ENCODE assay signal across 9 cellular contexts in the genomic region with DNA sequence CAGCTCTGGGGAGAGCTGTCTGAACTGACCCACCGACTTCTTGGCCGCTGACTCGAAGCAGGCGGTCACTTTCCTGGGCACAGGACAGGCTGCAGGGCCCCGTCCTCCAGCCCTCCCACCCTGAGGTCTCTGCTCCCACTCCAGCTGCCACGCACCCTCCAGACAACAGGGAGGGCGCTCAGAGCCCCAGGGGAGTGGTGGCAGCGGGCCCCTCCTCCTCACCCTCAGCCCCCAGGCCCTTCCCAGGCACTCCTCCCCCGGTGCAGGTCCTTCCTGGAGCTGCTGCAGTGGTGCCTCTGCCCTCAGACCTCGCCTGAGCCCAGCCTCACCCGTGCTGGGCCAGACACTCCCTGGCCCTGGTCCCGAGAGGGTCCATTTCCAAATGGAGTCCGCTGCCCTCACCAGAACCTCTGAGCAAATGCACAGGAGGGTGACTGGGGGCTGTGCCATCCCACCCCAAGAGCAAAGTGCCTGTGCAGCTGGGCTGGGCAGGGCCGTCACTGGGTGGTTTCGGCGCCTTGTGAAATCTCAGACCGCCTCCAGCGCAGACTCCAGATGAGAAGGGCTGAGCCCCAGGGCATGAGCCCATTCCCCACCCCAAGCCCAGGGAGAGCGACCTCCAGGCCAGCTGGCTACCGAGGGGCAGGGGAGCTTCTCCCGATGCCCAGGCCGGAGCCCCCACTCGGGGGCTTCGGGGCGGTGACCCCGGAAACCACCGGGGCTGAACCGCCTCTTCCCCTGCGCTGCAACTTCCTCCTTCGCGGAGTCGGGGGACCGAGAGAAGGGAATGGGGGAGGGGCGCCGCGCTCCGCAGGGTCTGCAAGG. TPM values are rescaled to one million over a fixed set of nuclear protein-coding genes. Genes with fewer than 3 reads are reported as not detected.
A peak's percentile ranks its signal among the peaks of the same experiment; 100 is the strongest.
DNase-seq lines count a peak whose midpoint lies in the region; ATAC-seq and TF ChIP-seq lines count a peak whose summit lies in the region.
"Had no signal": no experiment of that assay in that cellular context is flagged by ENCODE, and none has a peak within 500 bp of the region (broad histone marks: within the 10 kb centered on the region; RNA-seq: fewer than 3 reads in every experiment).

No MANE protein-coding gene starts in this region.

- intact Hi-C loops in uterus (cut with DNase I; ENCODE audit: low total_unique reads), result no loop called here

- ATAC-seq in activated CD4-positive, CD25-positive, alpha-beta regulatory T cell treated with anti-CD3 and anti-CD28 coated beads, Interleukin-2, amount 50 U/mL, for 24 hours, result no peak
- ATAC-seq in HG02970 (IDR thresholded peaks at IDR 0.05; ENCODE audit: low FRiP score, unreplicated experiment), result peak; percentile 12

- no peaks in the 10 kb centered on the region for H3K9me3 ChIP-seq in duodenal mucosa (ENCODE audit: control insufficient read depth in 1 of 2, low read length in 2 of 2)
- H3K9me3 ChIP-seq in mucosa of rectum (ENCODE audit: control insufficient read depth in 2 of 2, low read length in 2 of 2), result no peaks in the 10 kb centered on the region
- no peaks in the 10 kb centered on the region for H3K9me3 ChIP-seq in uterus

- no peaks in the 10 kb centered on the region for H3K27me3 ChIP-seq in duodenal mucosa (ENCODE audit: control insufficient read depth in 1 of 2, insufficient read depth in 2 of 2, low read length in 2 of 2)
- H3K27me3 ChIP-seq in mucosa of rectum (ENCODE audit: control insufficient read depth in 2 of 2, insufficient read depth in 2 of 2, low read length in 2 of 2), result no peaks in the 10 kb centered on the region
- no peaks in the 10 kb centered on the region for H3K27me3 ChIP-seq in uterus

- peak overlapping the region; percentile 56 for H3K27ac ChIP-seq in duodenal mucosa (ENCODE audit: low read depth, low read length)
- peak overlapping the region; percentile 74 to 88 for H3K27ac ChIP-seq in mucosa of rectum (ENCODE audit: low read depth in 2 of 2, low read length in 2 of 2)
- H3K27ac ChIP-seq in uterus, result peak overlapping the region; percentile 5 to 15

- DNase-seq in activated CD4-positive, CD25-positive, alpha-beta regulatory T cell treated with anti-CD3 and anti-CD28 coated beads, Interleukin-2, amount 50 U/mL, for 72 hours, result peak; percentile 53
- DNase-seq in RPMI8226 (peak; percentile 48), uterus (no peak), H4 (ENCODE audit: low spot score) (no peak)

- H3K36me3 ChIP-seq in duodenal mucosa (ENCODE audit: control insufficient read depth in 1 of 2, insufficient read depth in 2 of 2, low read length in 2 of 2) (peaks cover 4 to 35% of the 10 kb centered on the region in 2 donors), mucosa of rectum (ENCODE audit: control insufficient read depth in 2 of 2, insufficient read depth in 2 of 2, low read length in 2 of 2) (peaks cover 7 to 10% of the 10 kb centered on the region in 2 donors), uterus (no peaks in the 10 kb centered on the region)

- no peak for TF ChIP-seq POLR2A in uterus (IDR thresholded peaks at IDR 0.05)

- H3K4me1 ChIP-seq in duodenal mucosa (ENCODE audit: control insufficient read depth in 1 of 2, insufficient read depth in 2 of 2, low read length in 2 of 2), result peaks cover 14 to 36% of the 10 kb centered on the region in 2 donors
- peaks cover 12 to 24% of the 10 kb centered on the region in 2 donors for H3K4me1 ChIP-seq in mucosa of rectum (ENCODE audit: control insufficient read depth in 2 of 2, insufficient read depth in 2 of 2, low read length in 2 of 2)
- H3K4me1 ChIP-seq in uterus, result no peaks in the 10 kb centered on the region

- H3K4me3 ChIP-seq in duodenal mucosa (ENCODE audit: low read depth in 1 of 2, low read length in 2 of 2), result peak overlapping the region; percentile 79 to 82
- peak overlapping the region; percentile 78 to 81 for H3K4me3 ChIP-seq in mucosa of rectum (ENCODE audit: low read length in 2 of 2)
- H3K4me3 ChIP-seq in uterus, result peak overlapping the region; percentile 57 to 59

- H3K9ac ChIP-seq in duodenal mucosa (ENCODE audit: low read depth in 1 of 2, low read length in 2 of 2), result peak overlapping the region; percentile 72 to 80
- H3K9ac ChIP-seq in mucosa of rectum (ENCODE audit: low read depth in 1 of 2, low read length in 2 of 2), result peak overlapping the region; percentile 60 to 72

- no peak for TF ChIP-seq CTCF in uterus (IDR thresholded peaks at IDR 0.05)

RNA-seq across cellular contexts. Expression of gene CYBA, which starts 0.7 kb away (rescaled TPM):
- total RNA-seq in uterus, result 10 to 100 TPM; 17.4 to 72.0 (median 38.3) TPM
- total RNA-seq in H4 (2014; rRNA removed; shearing (Covaris generic)), result not detected in 2 replicates

RNA-seq across cellular contexts. Expression of gene IL17C, which starts 11.8 kb away (rescaled TPM):
- not detected for total RNA-seq in uterus
- not detected in 2 replicates for total RNA-seq in H4 (2014; rRNA removed; shearing (Covaris generic))
- total RNA-seq: dermis microvascular lymphatic vessel endothelial cell had no signal

RNA-seq across cellular contexts. Expression of gene MVD, which starts 12.8 kb away (rescaled TPM):
- 10 to 100 TPM in 2 of 4 donors, 1 to 10 TPM in 2; 2.4 to 22.1 (median 15.0) TPM for total RNA-seq in uterus
- total RNA-seq in H4 (2014; rRNA removed; shearing (Covaris generic)), result 28.1 and 41.5 TPM in 2 replicates

RNA-seq across cellular contexts. Expression of gene SNAI3, which starts 36.2 kb away (rescaled TPM):
- total RNA-seq in uterus, result under 1 TPM in 2 of 4 donors, not detected in 2; 0.14 to 0.43 TPM
- 0.27 and 0.62 TPM in 2 replicates for total RNA-seq in H4 (2014; rRNA removed; shearing (Covaris generic))

RNA-seq across cellular contexts. Expression of gene RNF166, which starts 56.1 kb away (rescaled TPM):
- total RNA-seq in uterus, result 10 to 100 TPM; 14.2 to 33.2 (median 20.0) TPM
- 16.0 and 30.4 TPM in 2 replicates for total RNA-seq in H4 (2014; rRNA removed; shearing (Covaris generic))

Comparison
In these comparisons a context has a peak if more than half of its experiments do, and no peak if none do; other contexts are left out.
1. DNase-seq: peak in activated CD4-positive, CD25-positive, alpha-beta regulatory T cell treated with anti-CD3 and anti-CD28 coated beads, Interleukin-2, amount 50 U/mL, for 72 hours (single experiment) and RPMI8226 (single experiment); none in uterus (0 of 2) and H4 (single experiment).
2. H3K27ac ChIP-seq: peak in every context shown above with its lines; median percentile 81 in mucosa of rectum; 56 in duodenal mucosa; 10 in uterus.
3. RNA of gene CYBA, which starts 0.7 kb away (total RNA-seq): 17.4 to 72.0 TPM in uterus; not detected in H4; every median in the first group is over 10 times any median in the second.
4. Peak in every context shown above with its lines, with median percentiles within 50 percentile points of each other: H3K4me3 ChIP-seq.